In genomic region chr9:110303136-110303535, GRCh38 we compare ENCODE assay signal across 2 cellular contexts.
TF ChIP-seq lines count a peak whose summit lies in the region.

No MANE protein-coding gene starts in this region.

TF ChIP-seq in A549, 52 proteins besides CTCF, POLR2A, EP300 and RAD21:
- TF ChIP-seq, protein P1, sequence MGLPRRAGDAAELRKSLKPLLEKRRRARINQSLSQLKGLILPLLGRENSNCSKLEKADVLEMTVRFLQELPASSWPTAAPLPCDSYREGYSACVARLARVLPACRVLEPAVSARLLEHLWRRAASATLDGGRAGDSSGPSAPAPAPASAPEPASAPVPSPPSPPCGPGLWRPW (IDR thresholded peaks at IDR 0.05), result peak; percentile 85
- TF ChIP-seq CEBPB (IDR thresholded peaks at IDR 0.05) (peak; percentile 44 to 77; a peak in 3 of 4 replicates), BCL3 (IDR thresholded peaks at IDR 0.05) (no peak), JUNB (IDR thresholded peaks at IDR 0.05) (no peak), RNF2 (IDR thresholded peaks at IDR 0.05; ENCODE audit: borderline replicate concordance, low read depth) (no peak), E2F6 (IDR thresholded peaks at IDR 0.05; ENCODE audit: borderline replicate concordance, low read depth) (no peak), NPAS2 (CRISPR knock-in tag; IDR thresholded peaks at IDR 0.05; ENCODE audit: borderline replicate concordance) (no peak), EHMT2 (IDR thresholded peaks at IDR 0.05; ENCODE audit: low read depth) (no peak), USF2 (IDR thresholded peaks at IDR 0.05) (no peak), RFX5 (IDR thresholded peaks at IDR 0.05) (no peak), FOXS1 (CRISPR knock-in tag; IDR thresholded peaks at IDR 0.05) (no peak), RARB (CRISPR knock-in tag; IDR thresholded peaks at IDR 0.05) (no peak), MAZ (IDR thresholded peaks at IDR 0.05; ENCODE audit: borderline replicate concordance, low read depth, low read length) (no peak)

TF ChIP-seq in HCT116, 20 proteins besides CTCF, POLR2A, EP300 and RAD21 (continued from another document):
- TF ChIP-seq MAX (IDR thresholded peaks at IDR 0.05) (no peak), EGR1 (IDR thresholded peaks at IDR 0.05; ENCODE audit: low read depth) (no peak), POLR2AphosphoS5 (IDR thresholded peaks at IDR 0.05; ENCODE audit: low read depth, low read length) (no peak), JUND (IDR thresholded peaks at IDR 0.05) (no peak), ZFX (IDR thresholded peaks at IDR 0.05) (no peak)
TF ChIP-seq in HCT116: peak in this region for 1.
